In the genomic region with DNA sequence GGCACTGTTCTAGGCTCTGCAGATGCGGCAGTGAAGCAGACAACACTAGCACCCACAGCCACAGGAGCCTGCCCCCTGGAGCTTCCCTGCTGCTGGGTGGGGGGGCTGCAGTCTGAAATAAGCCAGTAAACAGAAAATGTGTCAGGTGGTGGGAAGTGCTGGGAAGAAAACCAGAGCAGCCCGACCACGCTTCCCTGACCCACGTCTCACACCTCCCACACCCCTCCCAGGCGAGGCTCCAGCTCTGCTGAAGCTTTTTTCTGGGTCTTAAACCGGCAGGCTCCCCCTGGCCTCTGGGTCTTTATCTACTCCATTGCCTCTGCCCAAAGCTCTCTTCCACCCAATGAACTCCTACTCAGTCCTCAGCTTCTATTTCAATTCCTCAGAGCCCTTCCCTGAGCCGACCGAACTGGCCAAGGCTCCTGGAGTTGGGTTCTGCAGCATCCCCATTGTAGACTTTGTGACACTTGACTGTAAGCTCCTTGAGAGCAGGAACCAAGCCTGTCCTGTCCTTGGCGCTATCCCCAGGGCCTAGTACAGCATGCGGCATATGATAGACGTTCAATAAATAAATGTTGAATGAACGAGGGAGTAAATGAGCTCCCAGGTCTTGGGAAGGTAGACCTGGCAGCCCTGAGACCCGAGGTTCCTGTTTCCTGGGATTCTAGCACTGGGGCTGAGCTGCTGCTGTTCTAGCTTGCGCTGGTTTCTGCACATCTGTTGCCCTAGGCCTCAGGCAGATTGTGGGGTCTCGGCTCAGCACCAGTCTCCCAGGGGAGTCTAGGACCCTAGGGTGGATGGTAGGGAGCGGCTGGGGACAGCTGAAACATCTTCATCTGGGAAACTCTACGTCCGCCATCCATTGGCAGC, we compare ENCODE assay signal across 21 cellular contexts. TPM values are rescaled to one million over a fixed set of nuclear protein-coding genes. Genes with fewer than 3 reads are reported as not detected.
DNase-seq lines count a peak whose midpoint lies in the region; ATAC-seq and TF ChIP-seq lines count a peak whose summit lies in the region.
"Had no signal": no experiment of that assay in that cellular context is flagged by ENCODE, and none has a peak within 500 bp of the region (broad histone marks: within the 10 kb centered on the region; RNA-seq: fewer than 3 reads in every experiment).

No MANE protein-coding gene starts in this region.

- no peaks in the 10 kb centered on the region for H3K36me3 Mint-ChIP-seq in activated CD4-positive, alpha-beta T cell treated with anti-CD3 and anti-CD28 coated beads, Interleukin-2, amount 10 ng/mL, durations not matched to agents 7 days and 5 days (ENCODE audit: low read depth)
- no peaks in the 10 kb centered on the region for H3K36me3 Mint-ChIP-seq in neural crest cell (ENCODE audit: low read depth)
- H3K36me3 Mint-ChIP-seq: IgD-negative memory B cell had no signal

- peak overlapping the region; percentile 55 for H3K27ac Mint-ChIP-seq in activated CD4-positive, alpha-beta T cell treated with anti-CD3 and anti-CD28 coated beads, Interleukin-2, amount 10 ng/mL, durations not matched to agents 7 days and 5 days
- peak overlapping the region; percentile 69 for H3K27ac Mint-ChIP-seq in neural crest cell (ENCODE audit: unreplicated experiment)
- H3K27ac Mint-ChIP-seq: CD14-positive monocyte had no signal

- no peak for DNase-seq in activated CD4-positive, alpha-beta T cell treated with anti-CD3 and anti-CD28 coated beads, Interleukin-2, amount 10 ng/mL, durations not matched to agents 7 days and 5 days
- no peak for DNase-seq in activated CD4-positive, alpha-beta T cell treated with anti-CD3 and anti-CD28 coated beads, Interleukin-2, amount 50 U/mL, for 4 hours
- peak; percentile 58 for DNase-seq in amniotic epithelial cell (ENCODE audit: low read depth)
- DNase-seq in neural crest cell (ENCODE audit: low read depth, low spot score) = no peak
- DNase-seq in sigmoid colon = no peak
- no peak for DNase-seq in DMS114 treated with DMSO at 0.1 percent for 48 hours (lab: John Stamatoyannopoulos, UW; ENCODE audit: unreplicated experiment)
- DNase-seq: ACHN, DMS79, Karpas-422, MV-4-11, NCI-H1694, NCI-H2081 treated with DMSO at 0.1 percent for 48 hours, NCI-H2171 treated with DMSO at 0.1 percent for 48 hours, NCI-H526, Peyer's patch had no signal

- TF ChIP-seq CTCF in neural crest cell (conservative IDR thresholded peaks at IDR 0.05) (no peak), sigmoid colon (IDR thresholded peaks at IDR 0.05) (no peak)

- no peak for ATAC-seq in GM21529 (IDR thresholded peaks at IDR 0.05; ENCODE audit: unreplicated experiment)
- ATAC-seq in HG03439 (IDR thresholded peaks at IDR 0.05; ENCODE audit: unreplicated experiment) = no peak
- ATAC-seq: HCT116 had no signal

- 81 to 84% methylated on average over 18 of the region's 18 CpGs for WGBS in sigmoid colon, 2 donors

- no peaks in the 10 kb centered on the region for H3K4me1 ChIP-seq in sigmoid colon

- no peak overlapping the region for H3K4me3 Mint-ChIP-seq in activated CD4-positive, alpha-beta T cell treated with anti-CD3 and anti-CD28 coated beads, Interleukin-2, amount 10 ng/mL, durations not matched to agents 7 days and 5 days
- no peak overlapping the region for H3K4me3 Mint-ChIP-seq in neural crest cell
- H3K4me3 Mint-ChIP-seq: CD14-positive monocyte had no signal

- no peak overlapping the region for H3K27ac ChIP-seq in sigmoid colon
- H3K27ac ChIP-seq: 22Rv1, Peyer's patch had no signal

- H3K27me3 Mint-ChIP-seq in activated CD4-positive, alpha-beta T cell treated with anti-CD3 and anti-CD28 coated beads, Interleukin-2, amount 10 ng/mL, durations not matched to agents 7 days and 5 days = no peaks in the 10 kb centered on the region
- no peaks in the 10 kb centered on the region for H3K27me3 Mint-ChIP-seq in neural crest cell (ENCODE audit: low read depth)
- H3K27me3 Mint-ChIP-seq: IgD-negative memory B cell had no signal

- H3K36me3 ChIP-seq in sigmoid colon = no peaks in the 10 kb centered on the region

- H3K27me3 ChIP-seq in sigmoid colon = no peaks in the 10 kb centered on the region
- H3K27me3 ChIP-seq: Peyer's patch had no signal

- H3K4me1 Mint-ChIP-seq in activated CD4-positive, alpha-beta T cell treated with anti-CD3 and anti-CD28 coated beads, Interleukin-2, amount 10 ng/mL, durations not matched to agents 7 days and 5 days = peaks cover 6% of the 10 kb centered on the region
- peaks cover 31% of the 10 kb centered on the region for H3K4me1 Mint-ChIP-seq in neural crest cell

- POLR2A ChIA-PET in activated CD4-positive, alpha-beta T cell treated with anti-CD3 and anti-CD28 coated beads, Interleukin-2, amount 10 ng/mL, durations not matched to agents 7 days and 5 days (lab: Charles Lee) = interaction anchor here (0.6 to 1.0 kb wide), 2 partner anchors 19 to 128 kb away, joined by 3 read pairs; no protein-coding TSS in a partner anchor

- intact Hi-C loops in sigmoid colon (cut with DNase I) = no loop called here

- CTCF ChIA-PET in activated CD4-positive, alpha-beta T cell treated with anti-CD3 and anti-CD28 coated beads, Interleukin-2, amount 10 ng/mL, durations not matched to agents 7 days and 5 days (lab: Charles Lee) = interaction anchor here (0.8 to 2.1 kb wide), 10 partner anchors 9 to 102 kb away, joined by 3 to 8 read pairs (median 4); a partner anchor contains a TSS

- no peaks in the 10 kb centered on the region for H3K9me3 Mint-ChIP-seq in activated CD4-positive, alpha-beta T cell treated with anti-CD3 and anti-CD28 coated beads, Interleukin-2, amount 10 ng/mL, durations not matched to agents 7 days and 5 days
- no peaks in the 10 kb centered on the region for H3K9me3 Mint-ChIP-seq in neural crest cell
- H3K9me3 Mint-ChIP-seq: IgD-negative memory B cell had no signal

- no peaks in the 10 kb centered on the region for H3K9me3 ChIP-seq in sigmoid colon
- H3K9me3 ChIP-seq: Peyer's patch had no signal

- H3K4me3 ChIP-seq in sigmoid colon = no peak overlapping the region
- H3K4me3 ChIP-seq: Peyer's patch had no signal

- no peak for TF ChIP-seq POLR2A in sigmoid colon (IDR thresholded peaks at IDR 0.05)

- TF ChIP-seq EP300 in sigmoid colon (IDR thresholded peaks at IDR 0.05) = no peak

RNA-seq across cellular contexts. Expression of a gene that starts 18.4 kb away (rescaled TPM):
- total RNA-seq in activated CD4-positive, alpha-beta T cell treated with anti-CD3 and anti-CD28 coated beads, Interleukin-2, amount 10 ng/mL, durations not matched to agents 7 days and 5 days = 10 to 100 TPM; 33.7 to 43.7 TPM
- total RNA-seq in neural crest cell (50.1 and 50.4 TPM in 2 replicates), sigmoid colon (10 to 100 TPM; 23.7 to 31.2 (median 27.4) TPM)
- polyA plus RNA-seq in sigmoid colon = 10 to 100 TPM; 12.7 to 32.6 (median 18.0) TPM

RNA-seq across cellular contexts. Expression of a gene that starts 25.4 kb away (rescaled TPM):
- 1 to 10 TPM; 6.0 to 6.5 TPM for total RNA-seq in activated CD4-positive, alpha-beta T cell treated with anti-CD3 and anti-CD28 coated beads, Interleukin-2, amount 10 ng/mL, durations not matched to agents 7 days and 5 days
- total RNA-seq in neural crest cell (not detected in 2 replicates), sigmoid colon (1 to 10 TPM in 1 of 4 donors, under 1 TPM in 3; 0.68 to 1.1 (median 0.77) TPM)
- 1 to 10 TPM in 1 of 3 donors, under 1 TPM in 1, not detected in 1; 0.92 to 1.8 TPM for polyA plus RNA-seq in sigmoid colon
- total RNA-seq: Peyer's patch had no signal

RNA-seq across cellular contexts. Expression of a gene that starts 57.5 kb away (rescaled TPM):
- 10 to 100 TPM; 46.3 to 60.3 TPM for total RNA-seq in activated CD4-positive, alpha-beta T cell treated with anti-CD3 and anti-CD28 coated beads, Interleukin-2, amount 10 ng/mL, durations not matched to agents 7 days and 5 days
- total RNA-seq in neural crest cell (78.9 and 80.1 TPM in 2 replicates), sigmoid colon (100 to 1,000 TPM in 2 of 4 donors, 10 to 100 TPM in 2; 83.9 to 121 (median 96.9) TPM)
- 10 to 100 TPM; 33.0 to 61.5 (median 58.0) TPM for polyA plus RNA-seq in sigmoid colon
